ENCODE assay signal across 8 cellular contexts in the genomic region with DNA sequence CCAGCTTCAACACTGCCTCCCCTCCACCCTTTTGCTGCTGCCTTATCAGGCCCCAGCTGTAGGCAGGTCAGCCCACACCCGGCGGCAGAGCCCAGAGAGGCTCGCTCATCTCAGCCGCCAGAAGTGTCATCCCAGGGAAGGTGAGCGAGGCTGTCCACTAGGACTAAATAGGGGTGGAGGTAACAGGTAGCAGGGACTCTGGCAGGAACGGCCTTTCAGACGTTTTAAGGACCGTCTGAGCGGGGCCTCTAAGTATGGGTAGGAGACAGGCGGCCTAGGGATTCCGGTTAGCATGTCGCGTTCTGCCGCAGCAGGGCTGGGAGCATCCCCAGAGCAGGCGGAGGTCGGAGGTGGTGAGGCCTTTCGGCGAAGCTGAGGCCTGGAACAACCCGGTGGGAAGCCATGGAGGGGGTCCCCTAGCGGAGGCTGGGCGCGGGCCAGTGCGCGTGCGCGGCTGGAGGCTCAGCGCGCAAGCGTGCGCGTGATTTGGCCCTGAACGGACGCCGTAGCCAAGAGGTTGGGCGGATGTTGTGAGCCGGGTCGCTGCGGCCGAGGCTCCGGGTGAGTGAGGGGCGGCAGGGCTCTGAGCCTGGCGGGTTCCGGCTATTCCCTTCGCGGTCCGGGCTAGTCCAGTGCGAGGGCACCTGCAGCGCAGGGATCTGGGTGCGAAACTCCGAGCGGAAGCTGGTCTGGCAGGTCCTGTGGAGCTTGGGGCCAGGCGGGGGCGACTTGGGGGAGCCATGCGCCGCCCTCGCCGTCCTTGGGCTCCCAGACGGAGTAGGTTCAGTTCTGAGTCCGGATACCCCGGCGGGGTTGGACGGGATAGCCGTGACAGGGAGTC.
A peak's percentile ranks its signal among the peaks of the same experiment; 100 is the strongest.
DNase-seq lines count a peak whose midpoint lies in the region; ATAC-seq lines count a peak whose summit lies in the region.

Gene MST1 (minus strand): TSS at position 429 of the 841 bp plus-strand sequence. CDS start 783 bp downstream, outside the sequence.
Gene RNF123 (plus strand): TSS at position 512 of the 841 bp plus-strand sequence. CDS start 1,609 bp downstream, outside the sequence.

- DNase-seq in T-helper 1 cell, result peak; percentile 82 to 91 (median 90)
- peak; percentile 78 to 85 for DNase-seq in T47D (ENCODE audit: low read depth in 1 of 2, low spot score in 1 of 2)
- peak; percentile 90 for DNase-seq in inferior parietal cortex (ENCODE audit: extremely low spot score)
- peak; percentile 85 to 89 (median 87) for DNase-seq in stimulated activated CD4-positive, alpha-beta T cell treated with anti-CD3 and anti-CD28 coated beads, Interleukin-12 subunit alpha, Interleukin-12 subunit beta, amount 100 ng/mL, for 48 hours (ENCODE audit: low read depth in 2 of 3, low spot score in 1 of 3)
- no peak for DNase-seq in NCI-H524 (lab: John Stamatoyannopoulos, UW)
- no peak for DNase-seq in NCI-H2196 treated with DMSO at 0.1 percent for 48 hours (lab: John Stamatoyannopoulos, UW; ENCODE audit: unreplicated experiment)

- in situ Hi-C loops in T47D (cut with HindIII; ENCODE audit: low pct_unique_long_range_greater_than_20kb, low sequenced_read_pairs), result no loop called here

- ATAC-seq in GM18498 (IDR thresholded peaks at IDR 0.05; ENCODE audit: unreplicated experiment) (peak; percentile 55), HG02981 (IDR thresholded peaks at IDR 0.05; ENCODE audit: unreplicated experiment) (peak; percentile 51)

Comparison
In these comparisons a context has a peak if more than half of its experiments do, and no peak if none do; other contexts are left out.
1. DNase-seq: peak in T-helper 1 cell (5 of 5), T47D (2 of 2), inferior parietal cortex (single experiment) and stimulated activated CD4-positive, alpha-beta T cell treated with anti-CD3 and anti-CD28 coated beads, Interleukin-12 subunit alpha, Interleukin-12 subunit beta, amount 100 ng/mL, for 48 hours (3 of 3); none in NCI-H524 (0 of 2) and NCI-H2196 treated with DMSO at 0.1 percent for 48 hours (single experiment).